Comparison of ENCODE assay signal across 37 cellular contexts in the genomic region with DNA sequence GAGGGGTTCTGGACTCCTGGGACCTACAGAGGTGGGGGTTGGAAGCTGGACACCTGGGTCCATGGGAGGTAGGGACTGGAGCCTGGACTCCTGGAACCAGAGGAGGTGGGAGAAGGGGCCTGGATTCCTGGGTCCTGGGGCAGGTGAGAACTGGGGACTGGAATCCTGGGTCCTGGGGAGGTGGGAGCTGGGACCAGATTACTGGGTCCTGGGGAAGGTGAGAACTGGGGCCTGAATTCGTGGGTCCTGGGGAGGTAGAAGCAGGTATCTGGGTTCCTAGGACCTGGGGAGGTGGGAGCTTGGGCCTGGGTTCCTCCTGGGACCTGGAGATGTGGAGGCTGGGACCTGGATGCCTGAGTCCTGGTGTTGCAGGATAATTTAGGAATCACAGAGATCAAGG. TPM values are rescaled to one million over a fixed set of nuclear protein-coding genes. Genes with fewer than 3 reads are reported as not detected.
"Had no signal": no experiment of that assay in that cellular context is flagged by ENCODE, and none has a peak within 500 bp of the region (broad histone marks: within the 10 kb centered on the region; RNA-seq: fewer than 3 reads in every experiment).

No MANE protein-coding gene starts in this region.

- DNase-seq: activated CD4-positive, alpha-beta memory T cell treated with anti-CD3 and anti-CD28 coated beads for 36 hours; activated CD4-positive, alpha-beta T cell treated with anti-CD3 and anti-CD28 coated beads for 36 hours; activated CD4-positive, alpha-beta T cell treated with anti-CD3 and anti-CD28 coated beads, Interleukin-2, amount 10 ng/mL, durations not matched to agents 24 days and 14 days; activated CD4-positive, CD25-positive, alpha-beta regulatory T cell; activated CD8-positive, alpha-beta memory T cell treated with anti-CD3 and anti-CD28 coated beads, Interleukin-2, amount 50 U/mL, for 48 hours; activated effector memory CD4-positive, alpha-beta T cell treated with Interleukin-2 at 50 U/mL for 16 hours; activated gamma-delta T cell treated with Interleukin-2 at 50 U/mL for 16 hours; activated naive CD4-positive, alpha-beta T cell treated with anti-CD3 and anti-CD28 coated beads, Interleukin-2, amount 50 U/mL, for 16 hours; activated naive CD4-positive, alpha-beta T cell treated with Interleukin-2 at 50 U/mL for 16 hours; activated T-cell treated with anti-CD3 and anti-CD28 coated beads for 4 hours; amniotic stem cell; anterior cingulate cortex; brain microvascular endothelial cell; effector CD8-positive, alpha-beta T cell; esophagus squamous epithelium; foreskin melanocyte; heart right ventricle; T1000; WERI-Rb-1 had no signal

- H3K4me3 Mint-ChIP-seq: activated CD4-positive, alpha-beta memory T cell treated with anti-CD3 and anti-CD28 coated beads for 36 hours; activated CD4-positive, alpha-beta T cell treated with anti-CD3 and anti-CD28 coated beads for 36 hours; activated CD4-positive, alpha-beta T cell treated with anti-CD3 and anti-CD28 coated beads, Interleukin-2, amount 10 ng/mL, durations not matched to agents 24 days and 14 days; activated naive CD8-positive, alpha-beta T cell; activated T-cell treated with anti-CD3 and anti-CD28 coated beads, Interleukin-2, amount 50 U/mL, for 24 hours; activated T-helper 17 cell treated with anti-CD3 and anti-CD28 coated beads, Interleukin-2, amount 50 U/mL, for 72 hours; central memory CD8-positive, alpha-beta T cell; T-helper 1 cell treated with Interleukin-12 subunit alpha and Interleukin-12 subunit beta and Interleukin-4 antibody, amounts not matched to agents 30 μg/mL and 1 μg/mL, for 36 hours; T-helper 2 cell treated with Interferon-gamma antibody and Interleukin-4, amounts not matched to agents 5 μg/mL and 100 μg/mL, for 36 hours had no signal

- H3K4me1 Mint-ChIP-seq: activated CD4-positive, alpha-beta T cell treated with anti-CD3 and anti-CD28 coated beads, Interleukin-2, amount 10 ng/mL, durations not matched to agents 24 days and 14 days; central memory CD8-positive, alpha-beta T cell had no signal

- H3K4me1 ChIP-seq: esophagus squamous epithelium, gastroesophageal sphincter, heart right ventricle had no signal

- H3K27me3 ChIP-seq: brain microvascular endothelial cell had no signal

- ATAC-seq: activated CD4-positive, alpha-beta T cell treated with anti-CD3 and anti-CD28 coated beads for 36 hours; activated T-helper 17 cell treated with anti-CD3 and anti-CD28 coated beads, Interleukin-2, amount 50 U/mL, for 72 hours; gastroesophageal sphincter; heart right ventricle had no signal

- H3K4me3 ChIP-seq: coronary artery, esophagus squamous epithelium, gastroesophageal sphincter, heart right ventricle had no signal

- H3K27ac ChIP-seq: brain microvascular endothelial cell, coronary artery, epithelial cell of prostate, esophagus squamous epithelium, gastroesophageal sphincter, heart right ventricle, WERI-Rb-1 had no signal

- H3K36me3 ChIP-seq: brain microvascular endothelial cell, esophagus squamous epithelium, gastroesophageal sphincter, heart right ventricle, WERI-Rb-1 had no signal

- FAIRE-seq: astrocyte, bronchial epithelial cell, endothelial cell of umbilical vein had no signal

- H3K27ac Mint-ChIP-seq: activated CD4-positive, alpha-beta memory T cell treated with anti-CD3 and anti-CD28 coated beads for 36 hours; activated CD4-positive, alpha-beta T cell treated with anti-CD3 and anti-CD28 coated beads, Interleukin-2, amount 10 ng/mL, durations not matched to agents 24 days and 14 days; activated naive CD8-positive, alpha-beta T cell; activated T-cell treated with anti-CD3 and anti-CD28 coated beads, Interleukin-2, amount 50 U/mL, for 24 hours; activated T-helper 17 cell treated with anti-CD3 and anti-CD28 coated beads, Interleukin-2, amount 50 U/mL, for 72 hours; T-helper 1 cell treated with Interleukin-12 subunit alpha and Interleukin-12 subunit beta and Interleukin-4 antibody, amounts not matched to agents 30 μg/mL and 1 μg/mL, for 36 hours; T-helper 2 cell treated with Interferon-gamma antibody and Interleukin-4, amounts not matched to agents 5 μg/mL and 100 μg/mL, for 36 hours had no signal

RNA-seq across cellular contexts. Expression of a gene that starts 0.7 kb away (rescaled TPM):
- total RNA-seq: activated CD4-positive, alpha-beta memory T cell treated with anti-CD3 and anti-CD28 coated beads for 36 hours; activated CD4-positive, alpha-beta T cell treated with anti-CD3 and anti-CD28 coated beads for 36 hours; activated CD4-positive, alpha-beta T cell treated with anti-CD3 and anti-CD28 coated beads, Interleukin-2, amount 10 ng/mL, durations not matched to agents 24 days and 14 days; activated T-helper 17 cell treated with anti-CD3 and anti-CD28 coated beads, Interleukin-2, amount 50 U/mL, for 72 hours; astrocyte; bronchial epithelial cell; cardiac septum; cerebellum; esophagus squamous epithelium; fibroblast of lung; fibroblast of villous mesenchyme; gastroesophageal sphincter; heart right ventricle had no signal
- polyA plus RNA-seq: fibroblast of lung, heart right ventricle had no signal

RNA-seq across cellular contexts. Expression of a gene that starts 16.4 kb away (rescaled TPM):
- total RNA-seq: activated CD4-positive, alpha-beta memory T cell treated with anti-CD3 and anti-CD28 coated beads for 36 hours; activated CD4-positive, alpha-beta T cell treated with anti-CD3 and anti-CD28 coated beads for 36 hours; activated CD4-positive, alpha-beta T cell treated with anti-CD3 and anti-CD28 coated beads, Interleukin-2, amount 10 ng/mL, durations not matched to agents 24 days and 14 days; activated T-helper 17 cell treated with anti-CD3 and anti-CD28 coated beads, Interleukin-2, amount 50 U/mL, for 72 hours; astrocyte; bronchial epithelial cell; endothelial cell of umbilical vein; fibroblast of lung; fibroblast of villous mesenchyme; glomerular endothelial cell had no signal
- polyA plus RNA-seq: endothelial cell of umbilical vein, fibroblast of lung had no signal

RNA-seq across cellular contexts. Expression of a gene that starts 31.8 kb away (rescaled TPM):
- total RNA-seq: activated CD4-positive, alpha-beta memory T cell treated with anti-CD3 and anti-CD28 coated beads for 36 hours; activated CD4-positive, alpha-beta T cell treated with anti-CD3 and anti-CD28 coated beads for 36 hours; activated CD4-positive, alpha-beta T cell treated with anti-CD3 and anti-CD28 coated beads, Interleukin-2, amount 10 ng/mL, durations not matched to agents 24 days and 14 days; activated T-helper 17 cell treated with anti-CD3 and anti-CD28 coated beads, Interleukin-2, amount 50 U/mL, for 72 hours; astrocyte; bronchial epithelial cell; dermis microvascular lymphatic vessel endothelial cell; endothelial cell of umbilical vein; fibroblast of lung; fibroblast of villous mesenchyme; glomerular endothelial cell had no signal
- polyA plus RNA-seq: endothelial cell of umbilical vein, fibroblast of lung had no signal
